Comparison of ENCODE assay signal across 7 cellular contexts in genomic region chrX:133776072-133776471, GRCh38.
DNase-seq lines count a peak whose midpoint lies in the region; ATAC-seq, FAIRE-seq and TF ChIP-seq lines count a peak whose summit lies in the region.

No MANE protein-coding gene starts in this region.

- intact Hi-C loops in PC-3 (cut with micrococcal nuclease) (loop anchor here (1.0 to 2.0 kb wide), 2 partner anchors 78 to 99 kb away; no protein-coding TSS in a partner anchor), pancreas (cut with DNase I) (no loop called here)

- POLR2A ChIA-PET in PC-3 (lab: Charles Lee; ENCODE audit: unreplicated experiment), result no interaction called here

- 35 to 44% methylated on average over 7 of the region's 7 CpGs for WGBS in pancreas, 2 donors

- BruUV-seq in PC-3 (replicated peaks; lab: Mats Ljungman, UMichigan), result no TSS peak

- DNase-seq in PC-3, result peak; percentile 49
- peak; percentile 0 for DNase-seq in bronchial epithelial cell (ENCODE audit: low read depth)
- DNase-seq in pancreas, result peak in 3 of 6 donors; percentile 13 to 72 (median 18)

- H3K36me3 ChIP-seq in PC-3 (ENCODE audit: low read depth, low read length), result no peaks in the 10 kb centered on the region
- H3K36me3 ChIP-seq in bronchial epithelial cell (ENCODE audit: control insufficient read depth, insufficient read depth, low read length), result no peaks in the 10 kb centered on the region
- no peaks in the 10 kb centered on the region for H3K36me3 ChIP-seq in pancreas

- no peaks in the 10 kb centered on the region for H3F3A ChIP-seq in PC-3 (ENCODE audit: low read length, unreplicated experiment)

- no peak overlapping the region for H3K4me3 ChIP-seq in GM12875 (ENCODE audit: low read depth, low read length)
- no peak overlapping the region for H3K4me3 ChIP-seq in PC-3 (ENCODE audit: low read length)
- H3K4me3 ChIP-seq in bronchial epithelial cell (ENCODE audit: low read depth, low read length), result no peak overlapping the region
- H3K4me3 ChIP-seq in pancreas, result no peak overlapping the region

- no peak overlapping the region for H2AFZ ChIP-seq in PC-3 (ENCODE audit: low read length)

- H3K27ac ChIP-seq in PC-3 (ENCODE audit: low read length) (no peak overlapping the region), pancreas (no peak overlapping the region)

- TF ChIP-seq CTCF in GM12875 (IDR thresholded peaks at IDR 0.05; ENCODE audit: borderline replicate concordance, insufficient read depth, low read depth, low read length) (peak; percentile 65), PC-3 (conservative IDR thresholded peaks at IDR 0.05; ENCODE audit: low read depth, low read length) (peak; percentile 71), bronchial epithelial cell (IDR thresholded peaks at IDR 0.05; ENCODE audit: insufficient read depth, low read length, severe bottlenecking) (peak; percentile 35), pancreas (IDR thresholded peaks at IDR 0.05) (peak; percentile 11 to 54 (median 30))

- ATAC-seq in PC-3, result 0 out of 2 replicates have a peak, but pooled peaks have one; percentile 24
- peak in 2 of 4 donors; percentile 36 to 38 for ATAC-seq in pancreas
- no peak for ATAC-seq in GM21526 (IDR thresholded peaks at IDR 0.05; ENCODE audit: low FRiP score, unreplicated experiment)
- no peak for ATAC-seq in HG03045 (IDR thresholded peaks at IDR 0.05; ENCODE audit: unreplicated experiment)
- ATAC-seq in GM18870 (IDR thresholded peaks at IDR 0.05; ENCODE audit: unreplicated experiment), result no peak

- H3K4me2 ChIP-seq in PC-3 (ENCODE audit: low read length), result no peak overlapping the region

- no peaks in the 10 kb centered on the region for H3K79me2 ChIP-seq in PC-3 (ENCODE audit: low read length)

- H3K9me3 ChIP-seq in PC-3 (ENCODE audit: low read length), result no peaks in the 10 kb centered on the region
- H3K9me3 ChIP-seq in pancreas, result no peaks in the 10 kb centered on the region

- H3K9ac ChIP-seq in PC-3 (ENCODE audit: low read length), result no peak overlapping the region

- no peaks in the 10 kb centered on the region for H3K9me2 ChIP-seq in PC-3 (replicated peaks; ENCODE audit: low read length)

- H3K4me1 ChIP-seq in PC-3 (ENCODE audit: insufficient read depth, low read length) (no peaks in the 10 kb centered on the region), pancreas (no peaks in the 10 kb centered on the region)

- FAIRE-seq in bronchial epithelial cell (lab: Jason Lieb, UNC), result no peak
- no peak for FAIRE-seq in pancreas (lab: Jason Lieb, UNC)

- H4K20me1 ChIP-seq in PC-3 (ENCODE audit: low read length), result no peaks in the 10 kb centered on the region

- H3K27me3 ChIP-seq in PC-3 (ENCODE audit: low read length) (no peaks in the 10 kb centered on the region), bronchial epithelial cell (ENCODE audit: control insufficient read depth, insufficient read depth, low read length) (no peaks in the 10 kb centered on the region), pancreas (no peaks in the 10 kb centered on the region)

- CTCF ChIA-PET in PC-3 (lab: Charles Lee), result no interaction called here
